In the genomic region with DNA sequence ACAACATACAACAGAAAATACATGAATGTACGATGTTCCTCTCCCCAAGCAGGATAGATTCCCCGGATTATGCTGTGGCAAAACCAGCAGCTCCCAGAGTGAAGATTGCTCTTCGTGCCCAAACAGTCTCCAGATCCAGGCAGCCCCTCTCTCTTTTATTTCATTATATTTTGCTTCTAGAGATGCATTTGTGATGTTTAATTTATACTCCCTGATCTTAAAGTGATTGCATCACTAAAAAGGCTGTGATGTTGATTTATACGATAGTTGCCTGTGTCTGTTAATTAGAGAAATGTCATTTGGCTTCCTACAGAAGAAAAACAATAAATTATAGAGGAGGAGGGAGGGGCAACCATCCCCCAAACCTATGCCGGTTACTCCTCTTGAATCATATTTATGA, we compare ENCODE assay signal across 29 cellular contexts.
DNase-seq lines count a peak whose midpoint lies in the region; ATAC-seq and TF ChIP-seq lines count a peak whose summit lies in the region.
"Had no signal": no experiment of that assay in that cellular context is flagged by ENCODE, and none has a peak within 500 bp of the region (broad histone marks: within the 10 kb centered on the region; RNA-seq: fewer than 3 reads in every experiment).

No MANE protein-coding gene starts in this region.

- H3K79me2 ChIP-seq in SK-N-SH (ENCODE audit: insufficient read depth), result no peaks in the 10 kb centered on the region

- no peak for TF ChIP-seq CTCF in SK-N-SH (IDR thresholded peaks at IDR 0.05)

- POLR2A ChIA-PET in SK-N-SH (lab: Yijun Ruan, JAX), result no interaction called here

- 5% methylated on average over 5 of the region's 5 CpGs for WGBS in SK-N-SH (ENCODE audit: low lambda C conversion rate)

- H2AFZ ChIP-seq in SK-N-SH (ENCODE audit: low read depth), result no peak overlapping the region

- no peaks in the 10 kb centered on the region for H3K27me3 ChIP-seq in SK-N-SH (ENCODE audit: insufficient read depth)
- H3K27me3 ChIP-seq: BE2C; BLaER1; BLaER1 treated with 17β-estradiol and CSF1 and Interleukin-3, amounts not matched to agents 10 nM and 100 nM had no signal

- no peaks in the 10 kb centered on the region for H3K9me3 ChIP-seq in SK-N-SH
- H3K9me3 ChIP-seq: A549; BE2C; BLaER1; BLaER1 treated with 17β-estradiol and CSF1 and Interleukin-3, amounts not matched to agents 10 nM and 100 nM; Caco-2 had no signal

- no peak overlapping the region for H3K4me2 ChIP-seq in SK-N-SH
- H3K4me2 ChIP-seq: A549; BLaER1; BLaER1 treated with 17β-estradiol and CSF1 and Interleukin-3, amounts not matched to agents 10 nM and 100 nM had no signal

- DNase-seq in SK-N-SH (peak; percentile 32), SK-N-DZ (ENCODE audit: low spot score) (peak; percentile 70), globus pallidus (ENCODE audit: low spot score) (no peak)
- DNase-seq: 8988T; ACHN; AML-193; BE2C; C1 segment of cervical spinal cord; Caco-2; Calu3; CD4-positive, alpha-beta memory T cell; CD4-positive, alpha-beta T cell; CD4-positive, CD25-positive, alpha-beta regulatory T cell; CD8-positive, alpha-beta memory T cell; CD8-positive, alpha-beta T cell; COR-L47; DMS 273 treated with DMSO at 0.1 percent for 48 hours; DMS153; DMS53; DMS79; DMS79 treated with DMSO at 0.1 percent for 48 hours; DND-41; EL had no signal

- CTCF ChIA-PET in SK-N-SH (lab: Yijun Ruan, JAX), result interaction anchor here (3.0 kb wide), 1 partner anchor 39 kb away, joined by 11 read pairs; no protein-coding TSS in a partner anchor

- no peaks in the 10 kb centered on the region for H4K20me1 ChIP-seq in SK-N-SH (ENCODE audit: insufficient read depth)
- H4K20me1 ChIP-seq: BLaER1; BLaER1 treated with 17β-estradiol and CSF1 and Interleukin-3, amounts not matched to agents 10 nM and 100 nM had no signal

- peaks cover 0 to 6% of the 10 kb centered on the region in 2 experiments; a peak in 2 of 4 replicates for H3K4me1 ChIP-seq in SK-N-SH (ENCODE audit: control insufficient read depth in 1 of 2, insufficient read depth in 2 of 2, low read depth in 1 of 2, low read length in 1 of 2)
- H3K4me1 ChIP-seq: A549; BLaER1; BLaER1 treated with 17β-estradiol and CSF1 and Interleukin-3, amounts not matched to agents 10 nM and 100 nM; Caco-2 had no signal

- peak in 1 of 2 experiments; percentile 38; a peak in 1 of 4 replicates for TF ChIP-seq EP300 in SK-N-SH (IDR thresholded peaks at IDR 0.05; ENCODE audit: borderline replicate concordance in 1 of 2, low read depth in 1 of 2, low read length in 1 of 2)

- no peak for TF ChIP-seq RAD21 in SK-N-SH (IDR thresholded peaks at IDR 0.05; ENCODE audit: low read length)

- no peak overlapping the region for H3K4me3 ChIP-seq in SK-N-SH (ENCODE audit: low read depth in 2 of 2, low read length in 1 of 2)
- H3K4me3 ChIP-seq: A549; BLaER1; BLaER1 treated with 17β-estradiol and CSF1 and Interleukin-3, amounts not matched to agents 10 nM and 100 nM had no signal

- no peaks in the 10 kb centered on the region for H3K9me2 ChIP-seq in SK-N-SH

- ATAC-seq in SK-N-SH treated with all-trans-retinoic acid at 6 μM for 48 hours, result no peak
- ATAC-seq: A549; CD8-positive, alpha-beta T cell had no signal

- no peaks in the 10 kb centered on the region for H3K36me3 ChIP-seq in SK-N-SH (replicated peaks in 1 of 2; ENCODE audit: control insufficient read depth in 1 of 2, insufficient read depth in 2 of 2, low read length in 1 of 2)
- H3K36me3 ChIP-seq: BE2C; BLaER1; BLaER1 treated with 17β-estradiol and CSF1 and Interleukin-3, amounts not matched to agents 10 nM and 100 nM had no signal

- H3K9ac ChIP-seq in SK-N-SH, result no peak overlapping the region
- H3K9ac ChIP-seq: BLaER1; BLaER1 treated with 17β-estradiol and CSF1 and Interleukin-3, amounts not matched to agents 10 nM and 100 nM had no signal

- H3F3A ChIP-seq in SK-N-SH (replicated peaks; ENCODE audit: insufficient read depth), result no peaks in the 10 kb centered on the region

- H3K27ac ChIP-seq in SK-N-SH (ENCODE audit: low read depth in 2 of 2, low read length in 1 of 2), result no peak overlapping the region
- H3K27ac ChIP-seq: 22Rv1; A549; BLaER1; BLaER1 treated with 17β-estradiol and CSF1 and Interleukin-3, amounts not matched to agents 10 nM and 100 nM; C4-2B had no signal

TF ChIP-seq in SK-N-SH, 30 proteins besides CTCF, POLR2A, EP300 and RAD21:
- peak; percentile 70 for TF ChIP-seq GATA2 (CRISPR knock-in tag; IDR thresholded peaks at IDR 0.05)
- no peak for TF ChIP-seq FOXJ3 (CRISPR knock-in tag; IDR thresholded peaks at IDR 0.05)
- no peak for TF ChIP-seq MXI1 (IDR thresholded peaks at IDR 0.05; ENCODE audit: low read depth, low read length)

TF ChIP-seq in SK-N-SH treated with all-trans-retinoic acid at 6 μM for 48 hours, 23 proteins besides CTCF, POLR2A, EP300 and RAD21:
- no peak for TF ChIP-seq ARNTL (CRISPR knock-in tag; IDR thresholded peaks at IDR 0.05; ENCODE audit: borderline replicate concordance, low read depth)
- no peak for TF ChIP-seq PPARA (CRISPR knock-in tag; IDR thresholded peaks at IDR 0.05; ENCODE audit: borderline replicate concordance)
- TF ChIP-seq, protein P1, sequence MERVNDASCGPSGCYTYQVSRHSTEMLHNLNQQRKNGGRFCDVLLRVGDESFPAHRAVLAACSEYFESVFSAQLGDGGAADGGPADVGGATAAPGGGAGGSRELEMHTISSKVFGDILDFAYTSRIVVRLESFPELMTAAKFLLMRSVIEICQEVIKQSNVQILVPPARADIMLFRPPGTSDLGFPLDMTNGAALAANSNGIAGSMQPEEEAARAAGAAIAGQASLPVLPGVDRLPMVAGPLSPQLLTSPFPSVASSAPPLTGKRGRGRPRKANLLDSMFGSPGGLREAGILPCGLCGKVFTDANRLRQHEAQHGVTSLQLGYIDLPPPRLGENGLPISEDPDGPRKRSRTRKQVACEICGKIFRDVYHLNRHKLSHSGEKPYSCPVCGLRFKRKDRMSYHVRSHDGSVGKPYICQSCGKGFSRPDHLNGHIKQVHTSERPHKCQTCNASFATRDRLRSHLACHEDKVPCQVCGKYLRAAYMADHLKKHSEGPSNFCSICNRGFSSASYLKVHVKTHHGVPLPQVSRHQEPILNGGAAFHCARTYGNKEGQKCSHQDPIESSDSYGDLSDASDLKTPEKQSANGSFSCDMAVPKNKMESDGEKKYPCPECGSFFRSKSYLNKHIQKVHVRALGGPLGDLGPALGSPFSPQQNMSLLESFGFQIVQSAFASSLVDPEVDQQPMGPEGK (CRISPR knock-in tag; IDR thresholded peaks at IDR 0.05; ENCODE audit: borderline replicate concordance), result no peak
- TF ChIP-seq ZC3H10 (CRISPR knock-in tag; IDR thresholded peaks at IDR 0.05), result no peak
- no peak for TF ChIP-seq ESRRG (CRISPR knock-in tag; IDR thresholded peaks at IDR 0.05)
- no peak for TF ChIP-seq TOX (CRISPR knock-in tag; IDR thresholded peaks at IDR 0.05; ENCODE audit: borderline replicate concordance)
- TF ChIP-seq, protein P2, sequence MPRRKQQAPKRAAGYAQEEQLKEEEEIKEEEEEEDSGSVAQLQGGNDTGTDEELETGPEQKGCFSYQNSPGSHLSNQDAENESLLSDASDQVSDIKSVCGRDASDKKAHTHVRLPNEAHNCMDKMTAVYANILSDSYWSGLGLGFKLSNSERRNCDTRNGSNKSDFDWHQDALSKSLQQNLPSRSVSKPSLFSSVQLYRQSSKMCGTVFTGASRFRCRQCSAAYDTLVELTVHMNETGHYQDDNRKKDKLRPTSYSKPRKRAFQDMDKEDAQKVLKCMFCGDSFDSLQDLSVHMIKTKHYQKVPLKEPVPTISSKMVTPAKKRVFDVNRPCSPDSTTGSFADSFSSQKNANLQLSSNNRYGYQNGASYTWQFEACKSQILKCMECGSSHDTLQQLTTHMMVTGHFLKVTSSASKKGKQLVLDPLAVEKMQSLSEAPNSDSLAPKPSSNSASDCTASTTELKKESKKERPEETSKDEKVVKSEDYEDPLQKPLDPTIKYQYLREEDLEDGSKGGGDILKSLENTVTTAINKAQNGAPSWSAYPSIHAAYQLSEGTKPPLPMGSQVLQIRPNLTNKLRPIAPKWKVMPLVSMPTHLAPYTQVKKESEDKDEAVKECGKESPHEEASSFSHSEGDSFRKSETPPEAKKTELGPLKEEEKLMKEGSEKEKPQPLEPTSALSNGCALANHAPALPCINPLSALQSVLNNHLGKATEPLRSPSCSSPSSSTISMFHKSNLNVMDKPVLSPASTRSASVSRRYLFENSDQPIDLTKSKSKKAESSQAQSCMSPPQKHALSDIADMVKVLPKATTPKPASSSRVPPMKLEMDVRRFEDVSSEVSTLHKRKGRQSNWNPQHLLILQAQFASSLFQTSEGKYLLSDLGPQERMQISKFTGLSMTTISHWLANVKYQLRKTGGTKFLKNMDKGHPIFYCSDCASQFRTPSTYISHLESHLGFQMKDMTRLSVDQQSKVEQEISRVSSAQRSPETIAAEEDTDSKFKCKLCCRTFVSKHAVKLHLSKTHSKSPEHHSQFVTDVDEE (CRISPR knock-in tag; IDR thresholded peaks at IDR 0.05), result no peak
- TF ChIP-seq CSDC2 (CRISPR knock-in tag; IDR thresholded peaks at IDR 0.05), result no peak
- no peak for TF ChIP-seq ZNF8 (CRISPR knock-in tag; IDR thresholded peaks at IDR 0.05)
